In the genomic region with DNA sequence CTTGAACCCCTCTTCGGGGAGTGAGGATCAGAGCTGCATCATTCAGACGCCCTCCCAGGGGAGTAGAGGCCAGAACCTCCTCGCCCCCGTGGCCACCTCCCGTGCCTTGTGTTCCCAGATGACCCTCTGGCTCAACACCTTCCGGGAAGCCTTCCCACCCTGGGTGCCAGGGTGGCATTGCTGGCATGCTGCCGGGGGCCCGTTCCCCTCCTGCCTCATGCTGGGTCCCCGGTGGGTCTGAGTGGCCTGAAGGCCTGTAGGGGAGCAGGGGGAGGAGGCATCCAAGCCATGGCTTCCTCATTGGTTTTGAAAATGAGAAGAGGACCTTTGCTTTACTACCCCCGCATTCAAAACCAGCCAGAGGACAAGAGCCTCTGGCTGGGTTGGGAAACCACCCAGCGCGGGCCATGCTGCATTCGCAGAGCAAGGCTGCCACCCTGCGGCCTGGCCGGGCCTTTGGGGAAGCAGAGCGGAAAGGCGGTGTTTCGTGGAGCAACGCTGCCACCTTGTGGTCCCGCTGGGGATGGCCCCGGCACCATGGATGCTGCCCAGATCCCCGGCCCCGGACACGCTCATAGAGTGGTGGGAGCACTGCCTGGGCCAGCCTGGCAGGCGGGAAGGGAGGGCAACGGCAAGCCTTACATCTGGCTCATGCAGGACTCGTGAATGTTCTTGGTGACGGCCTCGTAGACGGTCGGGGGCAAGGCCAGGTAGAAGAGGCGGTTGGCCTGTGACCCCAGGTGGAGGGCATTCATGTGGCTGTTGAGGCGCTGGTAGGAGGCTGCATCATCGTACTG, we compare ENCODE assay signal across 8 cellular contexts. TPM values are rescaled to one million over a fixed set of nuclear protein-coding genes. Genes with fewer than 3 reads are reported as not detected.
DNase-seq lines count a peak whose midpoint lies in the region; ATAC-seq and TF ChIP-seq lines count a peak whose summit lies in the region.

No MANE protein-coding gene starts in this region.

- no peaks in the 10 kb centered on the region for H3K27me3 Mint-ChIP-seq in IgD-negative memory B cell
- H3K27me3 Mint-ChIP-seq in naive thymus-derived CD8-positive, alpha-beta T cell: no peaks in the 10 kb centered on the region

- POLR2A ChIA-PET in naive thymus-derived CD8-positive, alpha-beta T cell (lab: Charles Lee): interaction anchor here (1.3 to 5.6 kb wide), 3 partner anchors 136 to 164 kb away, joined by 5 to 35 read pairs (median 5); a partner anchor contains a TSS

- H3K36me3 Mint-ChIP-seq in IgD-negative memory B cell: no peaks in the 10 kb centered on the region
- peaks cover 0 to 34% (median 2%) of the 10 kb centered on the region in 3 donors for H3K36me3 Mint-ChIP-seq in naive thymus-derived CD8-positive, alpha-beta T cell

- peak overlapping the region in 1 of 4 donors; percentile 21 for H3K4me3 Mint-ChIP-seq in IgD-negative memory B cell
- no peak overlapping the region for H3K4me3 Mint-ChIP-seq in naive thymus-derived CD8-positive, alpha-beta T cell

- H3K9me3 Mint-ChIP-seq in IgD-negative memory B cell: no peaks in the 10 kb centered on the region
- peaks cover 0 to 2% (median 0%) of the 10 kb centered on the region in 9 donors for H3K9me3 Mint-ChIP-seq in naive thymus-derived CD8-positive, alpha-beta T cell

- H3K4me1 Mint-ChIP-seq in IgD-negative memory B cell: peaks cover 3 to 6% (median 6%) of the 10 kb centered on the region in 3 donors
- H3K4me1 Mint-ChIP-seq in naive thymus-derived CD8-positive, alpha-beta T cell: peaks cover 0 to 15% (median 8%) of the 10 kb centered on the region in 4 donors

- H3K27ac Mint-ChIP-seq in IgD-negative memory B cell: peak overlapping the region; percentile 47 to 84 (median 53)
- H3K27ac Mint-ChIP-seq in naive thymus-derived CD8-positive, alpha-beta T cell: peak overlapping the region in 6 of 10 donors; percentile 41 to 90 (median 66)

- H3K4me3 ChIP-seq in epithelial cell of proximal tubule (ENCODE audit: low read depth, low read length): no peak overlapping the region

- peak; percentile 85 for ATAC-seq in GM21526 (IDR thresholded peaks at IDR 0.05; ENCODE audit: low FRiP score, unreplicated experiment)
- ATAC-seq in naive thymus-derived CD8-positive, alpha-beta T cell: peak; percentile 95 to 97

- peak; percentile 28 for DNase-seq in DMS114 treated with DMSO at 0.1 percent for 48 hours (lab: John Stamatoyannopoulos, UW; ENCODE audit: unreplicated experiment)
- peak; percentile 91 for DNase-seq in OCI-M1 (lab: John Stamatoyannopoulos, UW)
- DNase-seq in activated T-cell treated with anti-CD3 and anti-CD28 coated beads for 1 hour (ENCODE audit: low read depth): peak; percentile 80
- no peak for DNase-seq in epithelial cell of proximal tubule (ENCODE audit: low read depth)
- DNase-seq in naive thymus-derived CD8-positive, alpha-beta T cell: peak; percentile 77 to 93 (median 85)
- DNase-seq in stimulated activated naive CD4-positive, alpha-beta T cell (lab: John Stamatoyannopoulos, UW): peak; percentile 61 to 92 (median 87)

- peak; percentile 83 for TF ChIP-seq CTCF in epithelial cell of proximal tubule (conservative IDR thresholded peaks at IDR 0.05; ENCODE audit: low read depth, low read length)

RNA-seq across cellular contexts. Expression of a gene that starts 11.9 kb away (rescaled TPM):
- 4.8 TPM for polyA plus RNA-seq in IgD-negative memory B cell
- total RNA-seq in epithelial cell of proximal tubule: 70.5 and 84.1 TPM in 2 replicates
- total RNA-seq in naive thymus-derived CD8-positive, alpha-beta T cell: 10 to 100 TPM; 58.1 to 59.4 TPM
- 1 to 10 TPM; 6.9 to 7.9 (median 7.1) TPM for polyA plus RNA-seq in naive thymus-derived CD8-positive, alpha-beta T cell

RNA-seq across cellular contexts. Expression of a gene that starts 12.7 kb away (rescaled TPM):
- 37.3 TPM for polyA plus RNA-seq in IgD-negative memory B cell
- total RNA-seq in epithelial cell of proximal tubule: 15.8 and 21.4 TPM in 2 replicates
- total RNA-seq in naive thymus-derived CD8-positive, alpha-beta T cell: 10 to 100 TPM; 45.0 to 48.2 TPM
- polyA plus RNA-seq in naive thymus-derived CD8-positive, alpha-beta T cell: 10 to 100 TPM; 18.4 to 24.2 (median 19.4) TPM

RNA-seq across cellular contexts. Expression of a gene that starts 18.7 kb away (rescaled TPM):
- 23.6 TPM for polyA plus RNA-seq in IgD-negative memory B cell
- 24.8 and 31.8 TPM in 2 replicates for total RNA-seq in epithelial cell of proximal tubule
- 10 to 100 TPM; 66.0 to 69.4 TPM for total RNA-seq in naive thymus-derived CD8-positive, alpha-beta T cell
- polyA plus RNA-seq in naive thymus-derived CD8-positive, alpha-beta T cell: 10 to 100 TPM; 24.3 to 33.3 (median 26.0) TPM

RNA-seq across cellular contexts. Expression of a gene that starts 44.3 kb away (rescaled TPM):
- polyA plus RNA-seq in IgD-negative memory B cell: 54.9 TPM
- 26.1 and 29.1 TPM in 2 replicates for total RNA-seq in epithelial cell of proximal tubule
- total RNA-seq in naive thymus-derived CD8-positive, alpha-beta T cell: 10 to 100 TPM; 18.2 to 20.9 TPM
- 10 to 100 TPM; 30.5 to 42.3 (median 35.9) TPM for polyA plus RNA-seq in naive thymus-derived CD8-positive, alpha-beta T cell

RNA-seq across cellular contexts. Expression of a gene that starts 48.3 kb away (rescaled TPM):
- 41.4 TPM for polyA plus RNA-seq in IgD-negative memory B cell
- 39.4 and 65.5 TPM in 2 replicates for total RNA-seq in epithelial cell of proximal tubule
- 10 to 100 TPM; 29.0 to 30.9 TPM for total RNA-seq in naive thymus-derived CD8-positive, alpha-beta T cell
- polyA plus RNA-seq in naive thymus-derived CD8-positive, alpha-beta T cell: 10 to 100 TPM; 31.1 to 51.7 (median 37.9) TPM
